1 cellular context compared by ENCODE assay signal in genomic region chr7:95596183-95597135, GRCh38.
TF ChIP-seq lines count a peak whose summit lies in the region.

PDK4 (minus strand) TSS chr7:95596516; CDS start chr7:95596293, 223 bp downstream.

TF ChIP-seq in HEK293, 187 proteins besides CTCF, POLR2A, EP300 and RAD21 (continued from another document and continues in another):
- no peak for TF ChIP-seq ZNF518A (tag by site-specific recombination; conservative IDR thresholded peaks at IDR 0.05; ENCODE audit: low read depth)
- no peak for TF ChIP-seq ZNF843 (tag by site-specific recombination; IDR thresholded peaks at IDR 0.05)
- TF ChIP-seq ZNF549 (tag by site-specific recombination; IDR thresholded peaks at IDR 0.05): no peak
- TF ChIP-seq ZNF776 (tag by site-specific recombination; IDR thresholded peaks at IDR 0.05; ENCODE audit: borderline replicate concordance): no peak
- no peak for TF ChIP-seq BCL11B (tag by site-specific recombination; IDR thresholded peaks at IDR 0.05; ENCODE audit: low read depth)
- no peak for TF ChIP-seq WT1 (tag by site-specific recombination; IDR thresholded peaks at IDR 0.05)
- TF ChIP-seq ZNF214 (tag by site-specific recombination; IDR thresholded peaks at IDR 0.05; ENCODE audit: borderline replicate concordance): no peak
- TF ChIP-seq ZBTB11 (tag by site-specific recombination; conservative IDR thresholded peaks at IDR 0.05; ENCODE audit: low read depth): no peak
- 0 out of 2 replicates have a peak, but pooled peaks have one; percentile 21 for TF ChIP-seq ZBTB10 (tag by site-specific recombination; IDR thresholded peaks at IDR 0.05)
- TF ChIP-seq OSR2 (tag by site-specific recombination; IDR thresholded peaks at IDR 0.05): no peak
- no peak for TF ChIP-seq ZNF202 (tag by site-specific recombination; IDR thresholded peaks at IDR 0.05; ENCODE audit: borderline replicate concordance)
- TF ChIP-seq BCL11A (tag by site-specific recombination; IDR thresholded peaks at IDR 0.05; ENCODE audit: low read depth): 0 out of 2 replicates have a peak, but pooled peaks have one; percentile 38
- TF ChIP-seq AEBP2 (tag by site-specific recombination; IDR thresholded peaks at IDR 0.05; ENCODE audit: borderline replicate concordance): no peak
- TF ChIP-seq, protein P1, sequence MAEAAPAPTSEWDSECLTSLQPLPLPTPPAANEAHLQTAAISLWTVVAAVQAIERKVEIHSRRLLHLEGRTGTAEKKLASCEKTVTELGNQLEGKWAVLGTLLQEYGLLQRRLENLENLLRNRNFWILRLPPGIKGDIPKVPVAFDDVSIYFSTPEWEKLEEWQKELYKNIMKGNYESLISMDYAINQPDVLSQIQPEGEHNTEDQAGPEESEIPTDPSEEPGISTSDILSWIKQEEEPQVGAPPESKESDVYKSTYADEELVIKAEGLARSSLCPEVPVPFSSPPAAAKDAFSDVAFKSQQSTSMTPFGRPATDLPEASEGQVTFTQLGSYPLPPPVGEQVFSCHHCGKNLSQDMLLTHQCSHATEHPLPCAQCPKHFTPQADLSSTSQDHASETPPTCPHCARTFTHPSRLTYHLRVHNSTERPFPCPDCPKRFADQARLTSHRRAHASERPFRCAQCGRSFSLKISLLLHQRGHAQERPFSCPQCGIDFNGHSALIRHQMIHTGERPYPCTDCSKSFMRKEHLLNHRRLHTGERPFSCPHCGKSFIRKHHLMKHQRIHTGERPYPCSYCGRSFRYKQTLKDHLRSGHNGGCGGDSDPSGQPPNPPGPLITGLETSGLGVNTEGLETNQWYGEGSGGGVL (tag by site-specific recombination; IDR thresholded peaks at IDR 0.05): no peak
- no peak for TF ChIP-seq HOXD13 (CRISPR knock-in tag; IDR thresholded peaks at IDR 0.05; ENCODE audit: borderline replicate concordance)
- TF ChIP-seq ZNF155 (tag by site-specific recombination; IDR thresholded peaks at IDR 0.05): no peak
- no peak for TF ChIP-seq GFI1B (tag by site-specific recombination; IDR thresholded peaks at IDR 0.05)
- no peak for TF ChIP-seq ZFP69B (tag by site-specific recombination; IDR thresholded peaks at IDR 0.05)
- TF ChIP-seq ZNF169 (tag by site-specific recombination; IDR thresholded peaks at IDR 0.05): no peak
- no peak for TF ChIP-seq ZBTB21 (tag by site-specific recombination; IDR thresholded peaks at IDR 0.05)
- TF ChIP-seq, protein P2, sequence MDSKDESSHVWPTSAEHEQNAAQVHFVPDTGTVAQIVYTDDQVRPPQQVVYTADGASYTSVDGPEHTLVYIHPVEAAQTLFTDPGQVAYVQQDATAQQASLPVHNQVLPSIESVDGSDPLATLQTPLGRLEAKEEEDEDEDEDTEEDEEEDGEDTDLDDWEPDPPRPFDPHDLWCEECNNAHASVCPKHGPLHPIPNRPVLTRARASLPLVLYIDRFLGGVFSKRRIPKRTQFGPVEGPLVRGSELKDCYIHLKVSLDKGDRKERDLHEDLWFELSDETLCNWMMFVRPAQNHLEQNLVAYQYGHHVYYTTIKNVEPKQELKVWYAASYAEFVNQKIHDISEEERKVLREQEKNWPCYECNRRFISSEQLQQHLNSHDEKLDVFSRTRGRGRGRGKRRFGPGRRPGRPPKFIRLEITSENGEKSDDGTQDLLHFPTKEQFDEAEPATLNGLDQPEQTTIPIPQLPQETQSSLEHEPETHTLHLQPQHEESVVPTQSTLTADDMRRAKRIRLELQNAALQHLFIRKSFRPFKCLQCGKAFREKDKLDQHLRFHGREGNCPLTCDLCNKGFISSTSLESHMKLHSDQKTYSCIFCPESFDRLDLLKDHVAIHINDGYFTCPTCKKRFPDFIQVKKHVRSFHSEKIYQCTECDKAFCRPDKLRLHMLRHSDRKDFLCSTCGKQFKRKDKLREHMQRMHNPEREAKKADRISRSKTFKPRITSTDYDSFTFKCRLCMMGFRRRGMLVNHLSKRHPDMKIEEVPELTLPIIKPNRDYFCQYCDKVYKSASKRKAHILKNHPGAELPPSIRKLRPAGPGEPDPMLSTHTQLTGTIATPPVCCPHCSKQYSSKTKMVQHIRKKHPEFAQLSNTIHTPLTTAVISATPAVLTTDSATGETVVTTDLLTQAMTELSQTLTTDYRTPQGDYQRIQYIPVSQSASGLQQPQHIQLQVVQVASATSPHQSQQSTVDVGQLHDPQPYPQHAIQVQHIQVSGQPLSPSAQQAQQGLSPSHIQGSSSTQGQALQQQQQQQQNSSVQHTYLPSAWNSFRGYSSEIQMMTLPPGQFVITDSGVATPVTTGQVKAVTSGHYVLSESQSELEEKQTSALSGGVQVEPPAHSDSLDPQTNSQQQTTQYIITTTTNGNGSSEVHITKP (tag by site-specific recombination; IDR thresholded peaks at IDR 0.05): peak; percentile 13; the same call in 1 of the 2 replicates
- TF ChIP-seq ZNF280C (tag by site-specific recombination; IDR thresholded peaks at IDR 0.05): no peak
- no peak for TF ChIP-seq ZNF239 (tag by site-specific recombination; IDR thresholded peaks at IDR 0.05)
- peak; percentile 5; the same call in 1 of the 2 replicates for TF ChIP-seq ZNF777 (tag by site-specific recombination; IDR thresholded peaks at IDR 0.05; ENCODE audit: borderline replicate concordance)
- TF ChIP-seq ATF2 (tag by site-specific recombination; IDR thresholded peaks at IDR 0.05; ENCODE audit: low read depth): no peak
- TF ChIP-seq ZEB2 (tag by site-specific recombination; IDR thresholded peaks at IDR 0.05): no peak
- peak; percentile 41; the same call in 1 of the 2 replicates for TF ChIP-seq TCF7L2 (IDR thresholded peaks at IDR 0.05; ENCODE audit: borderline replicate concordance, low read depth, low read length)
- no peak for TF ChIP-seq ZNF433 (tag by site-specific recombination; IDR thresholded peaks at IDR 0.05; ENCODE audit: low read depth)
- no peak for TF ChIP-seq ZNF24 (tag by site-specific recombination; IDR thresholded peaks at IDR 0.05)
- no peak for TF ChIP-seq ZIC2 (tag by site-specific recombination; IDR thresholded peaks at IDR 0.05)
- no peak for TF ChIP-seq ZSCAN16 (tag by site-specific recombination; IDR thresholded peaks at IDR 0.05)
- TF ChIP-seq ZNF600 (tag by site-specific recombination; IDR thresholded peaks at IDR 0.05): peak; percentile 79
- TF ChIP-seq FEZF1 (tag by site-specific recombination; IDR thresholded peaks at IDR 0.05): no peak
- no peak for TF ChIP-seq ZNF311 (tag by site-specific recombination; IDR thresholded peaks at IDR 0.05; ENCODE audit: borderline replicate concordance)
- no peak for TF ChIP-seq PRDM1 (tag by site-specific recombination; IDR thresholded peaks at IDR 0.05)
- no peak for TF ChIP-seq ZNF10 (tag by site-specific recombination; IDR thresholded peaks at IDR 0.05)
- no peak for TF ChIP-seq ZNF174 (tag by site-specific recombination; IDR thresholded peaks at IDR 0.05)
